Comparison of ENCODE assay signal across 9 cellular contexts in the genomic region with DNA sequence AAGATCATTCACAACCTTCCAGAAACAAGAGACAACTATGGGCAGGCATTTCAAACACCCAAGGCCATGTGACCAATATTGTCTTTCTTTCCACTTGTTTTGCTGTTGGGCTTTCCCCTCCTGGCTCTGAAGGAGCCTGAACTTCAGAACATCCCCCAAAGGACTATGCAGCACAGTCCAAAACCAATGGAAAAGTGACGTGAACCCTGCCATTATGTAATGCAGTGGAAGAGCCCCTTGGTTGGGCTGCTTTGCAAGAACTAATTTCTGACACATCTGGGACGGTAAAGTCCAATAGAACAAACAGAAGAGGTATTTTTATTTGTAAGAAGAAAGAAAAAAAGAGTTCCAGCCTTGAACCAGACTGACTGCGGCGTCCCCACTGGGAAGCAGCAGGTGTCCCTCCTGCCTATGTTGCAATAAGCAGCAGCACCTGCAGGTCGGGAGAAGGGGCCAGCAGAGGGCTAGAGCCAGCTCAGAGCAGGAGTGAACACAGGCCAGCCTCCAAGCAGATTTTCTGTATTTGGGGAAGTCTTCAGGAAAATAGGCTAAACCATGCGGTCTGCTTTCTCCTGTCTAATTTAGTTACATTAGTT.
DNase-seq lines count a peak whose midpoint lies in the region; ATAC-seq, FAIRE-seq and TF ChIP-seq lines count a peak whose summit lies in the region.
"Had no signal": no experiment of that assay in that cellular context is flagged by ENCODE, and none has a peak within 500 bp of the region (broad histone marks: within the 10 kb centered on the region; RNA-seq: fewer than 3 reads in every experiment).

No MANE protein-coding gene starts in this region.

- no peak for FAIRE-seq in bronchial epithelial cell (lab: Jason Lieb, UNC)

- peaks cover 29% of the 10 kb centered on the region for H3K4me1 Mint-ChIP-seq in neural crest cell

- H3K27me3 Mint-ChIP-seq in neural crest cell (ENCODE audit: low read depth) = no peaks in the 10 kb centered on the region

- H3K4me3 ChIP-seq in GM12865 (ENCODE audit: low read depth, low read length) (no peak overlapping the region), bronchial epithelial cell (ENCODE audit: low read depth, low read length) (no peak overlapping the region), foreskin fibroblast (ENCODE audit: low read depth in 1 of 2, low read length in 2 of 2) (no peak overlapping the region)

- H3K36me3 Mint-ChIP-seq in neural crest cell (ENCODE audit: low read depth) = no peaks in the 10 kb centered on the region

- H3K27ac Mint-ChIP-seq in neural crest cell (ENCODE audit: unreplicated experiment) = no peak overlapping the region

- peaks cover 6% of the 10 kb centered on the region for H3K9me3 Mint-ChIP-seq in neural crest cell

- DNase-seq in GM12865 (ENCODE audit: low read depth) (peak; percentile 62), NCI-H1105 (lab: John Stamatoyannopoulos, UW) (peak; percentile 6), bronchial epithelial cell (ENCODE audit: low read depth) (no peak), neural crest cell (ENCODE audit: low read depth, low spot score) (no peak), foreskin fibroblast (no peak)
- DNase-seq: NCI-H187 had no signal

- no peaks in the 10 kb centered on the region for H3K27me3 ChIP-seq in bronchial epithelial cell (ENCODE audit: control insufficient read depth, insufficient read depth, low read length)

- ATAC-seq in HG03457 (IDR thresholded peaks at IDR 0.05; ENCODE audit: unreplicated experiment) = no peak
- ATAC-seq in HG03039 (IDR thresholded peaks at IDR 0.05; ENCODE audit: unreplicated experiment) = no peak
- no peak for ATAC-seq in GM21528 (IDR thresholded peaks at IDR 0.05; ENCODE audit: low FRiP score, unreplicated experiment)

- no peaks in the 10 kb centered on the region for H3K36me3 ChIP-seq in bronchial epithelial cell (ENCODE audit: control insufficient read depth, insufficient read depth, low read length)

- TF ChIP-seq CTCF in GM12865 (IDR thresholded peaks at IDR 0.05; ENCODE audit: insufficient read depth, low read depth, low read length, missing control alignments) (peak; percentile 42), bronchial epithelial cell (IDR thresholded peaks at IDR 0.05; ENCODE audit: insufficient read depth, low read length, severe bottlenecking) (peak; percentile 12), neural crest cell (conservative IDR thresholded peaks at IDR 0.05) (peak; percentile 46), foreskin fibroblast (IDR thresholded peaks at IDR 0.05; ENCODE audit: low read depth, low read length) (no peak)

- no peak overlapping the region for H3K4me3 Mint-ChIP-seq in neural crest cell

Comparison
In these comparisons a context has a peak if more than half of its experiments do, and no peak if none do; other contexts are left out.
1. DNase-seq: peak in GM12865 (single experiment) and NCI-H1105 (single experiment); none in bronchial epithelial cell (single experiment), neural crest cell (single experiment) and foreskin fibroblast (0 of 2).